Comparison of ENCODE assay signal across 10 cellular contexts in the genomic region with DNA sequence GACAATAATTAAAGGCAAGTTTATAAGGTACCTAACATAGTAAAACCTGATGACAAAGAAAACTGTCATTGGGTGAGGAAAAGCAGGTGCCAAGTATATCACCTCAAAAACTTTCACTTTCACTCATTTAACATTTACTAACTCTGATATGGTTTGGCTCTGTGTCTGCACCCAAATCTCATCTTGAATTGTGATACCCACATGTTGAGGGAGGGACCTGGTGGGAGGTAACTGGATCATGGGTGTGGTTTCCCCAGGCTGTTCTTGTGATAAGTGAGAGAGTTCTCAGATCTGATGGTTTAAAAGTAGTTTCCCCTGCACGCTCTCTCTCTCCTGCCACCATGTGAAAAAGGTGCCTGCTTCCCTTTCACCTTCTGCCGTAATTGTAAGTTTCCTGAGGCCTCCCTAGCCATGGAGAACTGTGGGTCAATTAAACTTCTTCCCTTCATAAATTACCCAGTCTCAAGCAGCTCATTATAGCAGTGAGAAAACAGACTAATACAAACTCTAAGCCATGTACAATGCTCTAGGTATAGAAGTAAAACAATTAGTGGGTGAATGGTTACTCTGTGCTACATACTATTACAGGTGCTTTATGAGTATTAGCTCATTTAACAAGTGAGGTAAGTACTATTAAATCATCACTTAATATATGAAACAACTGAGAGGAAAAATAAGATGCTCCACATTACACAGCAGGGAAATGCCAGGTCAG.
DNase-seq lines count a peak whose midpoint lies in the region; ATAC-seq and TF ChIP-seq lines count a peak whose summit lies in the region.
"Had no signal": no experiment of that assay in that cellular context is flagged by ENCODE, and none has a peak within 500 bp of the region (broad histone marks: within the 10 kb centered on the region; RNA-seq: fewer than 3 reads in every experiment).

No MANE protein-coding gene starts in this region.

- no peaks in the 10 kb centered on the region for H3K4me1 ChIP-seq in PC-9 (replicated peaks; ENCODE audit: insufficient read depth)
- H3K4me1 ChIP-seq: SJSA1 had no signal

- CTCF ChIA-PET in PC-9 (lab: Charles Lee) = no interaction called here

- no peak overlapping the region for H3K4me3 ChIP-seq in PC-9
- H3K4me3 ChIP-seq: SJSA1 had no signal

- H3K4me2 ChIP-seq in PC-9 = no peak overlapping the region

- 0 out of 2 replicates have a peak, but pooled peaks cover 4% of the 10 kb centered on the region for H3K79me2 ChIP-seq in PC-9 (ENCODE audit: low read depth)

- H2AFZ ChIP-seq in PC-9 = no peak overlapping the region

- H3K4me3 Mint-ChIP-seq in T-helper 1 cell treated with Interleukin-12 subunit alpha and Interleukin-12 subunit beta and Interleukin-4 antibody, amounts not matched to agents 30 μg/mL and 1 μg/mL, for 36 hours = peak overlapping the region; percentile 5
- H3K4me3 Mint-ChIP-seq in naive B cell = peak overlapping the region in 3 of 8 donors; percentile 1 to 58 (median 22)
- H3K4me3 Mint-ChIP-seq in CD14-positive monocyte = no peak overlapping the region

- no peak overlapping the region for H3K27ac ChIP-seq in PC-9
- H3K27ac ChIP-seq: brain microvascular endothelial cell, SJSA1 had no signal

- no peaks in the 10 kb centered on the region for H3K27me3 ChIP-seq in PC-9 (ENCODE audit: insufficient read depth, low read depth)
- H3K27me3 ChIP-seq: brain microvascular endothelial cell, SJSA1 had no signal

- H3K9me3 ChIP-seq in PC-9 (ENCODE audit: insufficient read depth, low read depth) = no peaks in the 10 kb centered on the region
- H3K9me3 ChIP-seq: SJSA1 had no signal

- DNase-seq in naive B cell (no peak), PC-9 (no peak), head of caudate nucleus (no peak), CD14-positive monocyte (ENCODE audit: low spot score) (no peak)
- DNase-seq: brain microvascular endothelial cell had no signal

- intact Hi-C loops in PC-9 (cut with micrococcal nuclease; ENCODE audit: unreplicated experiment) (no loop called here), head of caudate nucleus (cut with DNase I) (no loop called here), CD14-positive monocyte (cut with micrococcal nuclease) (no loop called here)

- no peaks in the 10 kb centered on the region for H3F3A ChIP-seq in PC-9 (ENCODE audit: insufficient read depth, low read depth)

- ATAC-seq in GM18502 (IDR thresholded peaks at IDR 0.05; ENCODE audit: poor library complexity, unreplicated experiment) = peak; percentile 77
- ATAC-seq in GM21619 (IDR thresholded peaks at IDR 0.05; ENCODE audit: unreplicated experiment) = peak; percentile 47
- no peak for ATAC-seq in naive B cell (ENCODE audit: low read depth in 2 of 2)
- no peak for ATAC-seq in HG03045 (IDR thresholded peaks at IDR 0.05; ENCODE audit: unreplicated experiment)

- H4K20me1 ChIP-seq in PC-9 (ENCODE audit: insufficient read depth) = peaks cover 7% of the 10 kb centered on the region; the same call in 1 of the 2 replicates

- no peak for TF ChIP-seq CTCF in PC-9 (conservative IDR thresholded peaks at IDR 0.05)
- TF ChIP-seq CTCF in CD14-positive monocyte (IDR thresholded peaks at IDR 0.05) = no peak

- peaks cover 7% of the 10 kb centered on the region for H3K36me3 Mint-ChIP-seq in T-helper 1 cell treated with Interleukin-12 subunit alpha and Interleukin-12 subunit beta and Interleukin-4 antibody, amounts not matched to agents 30 μg/mL and 1 μg/mL, for 36 hours (ENCODE audit: low read depth)
- peaks cover 0 to 10% of the 10 kb centered on the region in 2 donors for H3K36me3 Mint-ChIP-seq in naive B cell
- H3K36me3 Mint-ChIP-seq in CD14-positive monocyte = peaks cover 29 to 31% of the 10 kb centered on the region in 2 donors

- POLR2A ChIA-PET in PC-9 (lab: Charles Lee; ENCODE audit: unreplicated experiment) = interaction anchor here (0.6 kb wide), 1 partner anchor 1634 kb away, joined by 5 read pairs; no protein-coding TSS in a partner anchor

- peaks cover 12% of the 10 kb centered on the region for H3K4me1 Mint-ChIP-seq in T-helper 1 cell treated with Interleukin-12 subunit alpha and Interleukin-12 subunit beta and Interleukin-4 antibody, amounts not matched to agents 30 μg/mL and 1 μg/mL, for 36 hours (ENCODE audit: low read depth)
- H3K4me1 Mint-ChIP-seq in naive B cell = peaks cover 16 to 37% (median 19%) of the 10 kb centered on the region in 3 donors
- H3K4me1 Mint-ChIP-seq in CD14-positive monocyte = peaks cover 1% of the 10 kb centered on the region

- H3K9me3 Mint-ChIP-seq in T-helper 1 cell treated with Interleukin-12 subunit alpha and Interleukin-12 subunit beta and Interleukin-4 antibody, amounts not matched to agents 30 μg/mL and 1 μg/mL, for 36 hours = no peaks in the 10 kb centered on the region
- H3K9me3 Mint-ChIP-seq in naive B cell = no peaks in the 10 kb centered on the region
- peaks cover 0 to 1% (median 0%) of the 10 kb centered on the region in 7 donors for H3K9me3 Mint-ChIP-seq in CD14-positive monocyte

- peaks cover 7% of the 10 kb centered on the region; the same call in 1 of the 2 replicates for H3K36me3 ChIP-seq in PC-9 (ENCODE audit: low read depth)
- H3K36me3 ChIP-seq: brain microvascular endothelial cell had no signal

- no peaks in the 10 kb centered on the region for H3K27me3 Mint-ChIP-seq in T-helper 1 cell treated with Interleukin-12 subunit alpha and Interleukin-12 subunit beta and Interleukin-4 antibody, amounts not matched to agents 30 μg/mL and 1 μg/mL, for 36 hours (ENCODE audit: low read depth)
- H3K27me3 Mint-ChIP-seq in naive B cell = no peaks in the 10 kb centered on the region
- no peaks in the 10 kb centered on the region for H3K27me3 Mint-ChIP-seq in CD14-positive monocyte (ENCODE audit: low read depth in 3 of 3)

- H3K9me2 ChIP-seq in PC-9 (ENCODE audit: insufficient read depth) = no peaks in the 10 kb centered on the region

- no TSS peak for BruUV-seq in PC-9 (replicated peaks; lab: Mats Ljungman, UMichigan)

- no peak overlapping the region for H3K27ac Mint-ChIP-seq in T-helper 1 cell treated with Interleukin-12 subunit alpha and Interleukin-12 subunit beta and Interleukin-4 antibody, amounts not matched to agents 30 μg/mL and 1 μg/mL, for 36 hours
- H3K27ac Mint-ChIP-seq in naive B cell (peak overlapping the region; percentile 22 to 85 (median 48)), CD14-positive monocyte (peak overlapping the region in 2 of 7 donors; percentile 58 to 71)

Comparison
In these comparisons a context has a peak if more than half of its experiments do, and no peak if none do; other contexts are left out.
1. ATAC-seq: peak in GM18502 (single experiment) and GM21619 (single experiment); none in naive B cell (0 of 2) and HG03045 (single experiment).